2 cellular contexts compared by ENCODE assay signal in genomic region chr11:96273507-96273906, GRCh38.
TF ChIP-seq lines count a peak whose summit lies in the region.

No MANE protein-coding gene starts in this region.

TF ChIP-seq in K562, 482 proteins besides CTCF, POLR2A, EP300 and RAD21:
- peak; percentile 86 for TF ChIP-seq ADNP (tag; IDR thresholded peaks at IDR 0.05)
- no peak for TF ChIP-seq HNRNPLL (IDR thresholded peaks at IDR 0.05; ENCODE audit: low read depth, low read length, poor library complexity, severe bottlenecking)
- peak; percentile 96 for TF ChIP-seq RBM25 (IDR thresholded peaks at IDR 0.05; ENCODE audit: low read depth, low read length, severe bottlenecking)
- TF ChIP-seq KDM1A (IDR thresholded peaks at IDR 0.05) = peak; percentile 56 to 61; a peak in 3 of 4 replicates
- TF ChIP-seq, protein P1, sequence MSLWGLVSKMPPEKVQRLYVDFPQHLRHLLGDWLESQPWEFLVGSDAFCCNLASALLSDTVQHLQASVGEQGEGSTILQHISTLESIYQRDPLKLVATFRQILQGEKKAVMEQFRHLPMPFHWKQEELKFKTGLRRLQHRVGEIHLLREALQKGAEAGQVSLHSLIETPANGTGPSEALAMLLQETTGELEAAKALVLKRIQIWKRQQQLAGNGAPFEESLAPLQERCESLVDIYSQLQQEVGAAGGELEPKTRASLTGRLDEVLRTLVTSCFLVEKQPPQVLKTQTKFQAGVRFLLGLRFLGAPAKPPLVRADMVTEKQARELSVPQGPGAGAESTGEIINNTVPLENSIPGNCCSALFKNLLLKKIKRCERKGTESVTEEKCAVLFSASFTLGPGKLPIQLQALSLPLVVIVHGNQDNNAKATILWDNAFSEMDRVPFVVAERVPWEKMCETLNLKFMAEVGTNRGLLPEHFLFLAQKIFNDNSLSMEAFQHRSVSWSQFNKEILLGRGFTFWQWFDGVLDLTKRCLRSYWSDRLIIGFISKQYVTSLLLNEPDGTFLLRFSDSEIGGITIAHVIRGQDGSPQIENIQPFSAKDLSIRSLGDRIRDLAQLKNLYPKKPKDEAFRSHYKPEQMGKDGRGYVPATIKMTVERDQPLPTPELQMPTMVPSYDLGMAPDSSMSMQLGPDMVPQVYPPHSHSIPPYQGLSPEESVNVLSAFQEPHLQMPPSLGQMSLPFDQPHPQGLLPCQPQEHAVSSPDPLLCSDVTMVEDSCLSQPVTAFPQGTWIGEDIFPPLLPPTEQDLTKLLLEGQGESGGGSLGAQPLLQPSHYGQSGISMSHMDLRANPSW (CRISPR knock-in tag; IDR thresholded peaks at IDR 0.05) = no peak
- peak; percentile 85; the same call in 1 of the 2 replicates for TF ChIP-seq BCOR (IDR thresholded peaks at IDR 0.05)
- TF ChIP-seq, protein P2, sequence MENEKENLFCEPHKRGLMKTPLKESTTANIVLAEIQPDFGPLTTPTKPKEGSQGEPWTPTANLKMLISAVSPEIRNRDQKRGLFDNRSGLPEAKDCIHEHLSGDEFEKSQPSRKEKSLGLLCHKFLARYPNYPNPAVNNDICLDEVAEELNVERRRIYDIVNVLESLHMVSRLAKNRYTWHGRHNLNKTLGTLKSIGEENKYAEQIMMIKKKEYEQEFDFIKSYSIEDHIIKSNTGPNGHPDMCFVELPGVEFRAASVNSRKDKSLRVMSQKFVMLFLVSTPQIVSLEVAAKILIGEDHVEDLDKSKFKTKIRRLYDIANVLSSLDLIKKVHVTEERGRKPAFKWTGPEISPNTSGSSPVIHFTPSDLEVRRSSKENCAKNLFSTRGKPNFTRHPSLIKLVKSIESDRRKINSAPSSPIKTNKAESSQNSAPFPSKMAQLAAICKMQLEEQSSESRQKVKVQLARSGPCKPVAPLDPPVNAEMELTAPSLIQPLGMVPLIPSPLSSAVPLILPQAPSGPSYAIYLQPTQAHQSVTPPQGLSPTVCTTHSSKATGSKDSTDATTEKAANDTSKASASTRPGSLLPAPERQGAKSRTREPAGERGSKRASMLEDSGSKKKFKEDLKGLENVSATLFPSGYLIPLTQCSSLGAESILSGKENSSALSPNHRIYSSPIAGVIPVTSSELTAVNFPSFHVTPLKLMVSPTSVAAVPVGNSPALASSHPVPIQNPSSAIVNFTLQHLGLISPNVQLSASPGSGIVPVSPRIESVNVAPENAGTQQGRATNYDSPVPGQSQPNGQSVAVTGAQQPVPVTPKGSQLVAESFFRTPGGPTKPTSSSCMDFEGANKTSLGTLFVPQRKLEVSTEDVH (IDR thresholded peaks at IDR 0.05; ENCODE audit: low read depth, partially characterized antibody) = no peak
TF ChIP-seq in K562: peak in this region for 4.

TF ChIP-seq in SK-N-SH, 30 proteins besides CTCF, POLR2A, EP300 and RAD21:
- no peak for TF ChIP-seq MXI1 (IDR thresholded peaks at IDR 0.05; ENCODE audit: low read depth, low read length)
- TF ChIP-seq FOSL2 (IDR thresholded peaks at IDR 0.05; ENCODE audit: borderline replicate concordance, low read depth) = no peak
